Comparison of ENCODE assay signal across 1 cellular context in genomic region chrX:101417981-101418841, GRCh38.
TF ChIP-seq lines count a peak whose summit lies in the region.

No MANE protein-coding gene starts in this region.

TF ChIP-seq in endothelial cell of umbilical vein, 7 proteins besides CTCF, POLR2A, EP300 and RAD21:
- peak; percentile 27 for TF ChIP-seq POLR2AphosphoS5 (IDR thresholded peaks at IDR 0.05; ENCODE audit: insufficient read depth, low read depth, low read length)
- TF ChIP-seq JUN (IDR thresholded peaks at IDR 0.05; ENCODE audit: borderline replicate concordance, insufficient read depth, insufficient read length, low read depth) = no peak
- no peak for TF ChIP-seq FOS (IDR thresholded peaks at IDR 0.05; ENCODE audit: borderline replicate concordance, insufficient read depth, low read length)
